26 cellular contexts compared by ENCODE assay signal in the genomic region with DNA sequence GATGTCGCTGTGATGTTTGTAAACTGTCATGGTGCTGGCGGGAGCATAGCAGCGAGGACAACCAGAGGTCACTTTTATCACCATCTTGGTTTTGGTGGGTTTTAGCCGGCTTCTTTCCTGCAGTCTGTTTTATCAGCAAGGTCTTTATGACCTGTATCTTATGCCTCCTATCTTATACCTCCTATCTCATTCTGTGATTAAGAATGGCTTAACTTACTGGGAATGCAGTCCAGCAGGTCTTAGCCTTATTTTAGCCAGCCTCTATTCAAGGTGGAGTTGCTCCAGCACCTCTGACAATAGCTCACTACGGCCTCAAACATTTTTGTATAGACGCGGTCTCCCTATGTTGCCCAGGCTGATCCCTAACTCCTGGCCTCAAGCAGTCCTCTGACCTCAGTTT. TPM values are rescaled to one million over a fixed set of nuclear protein-coding genes. Genes with fewer than 3 reads are reported as not detected.
"Had no signal": no experiment of that assay in that cellular context is flagged by ENCODE, and none has a peak within 500 bp of the region (broad histone marks: within the 10 kb centered on the region; RNA-seq: fewer than 3 reads in every experiment).

No MANE protein-coding gene starts in this region.

- H3K27ac ChIP-seq: colonic mucosa, gastroesophageal sphincter, neutrophil, prostate gland, SK-N-MC, suprapubic skin, tibial artery, VCaP had no signal

- DNase-seq: activated CD4-positive, alpha-beta memory T cell treated with anti-CD3 and anti-CD28 coated beads for 36 hours; activated CD4-positive, alpha-beta T cell treated with anti-CD3 and anti-CD28 coated beads for 4 hours; activated naive CD4-positive, alpha-beta T cell; activated T-cell treated with anti-CD3 and anti-CD28 coated beads, Interleukin-2, amount 50 U/mL, for 4 hours; cerebellar nuclear complex; colonic mucosa; effector CD8-positive, alpha-beta T cell; hypothalamus; retina; stimulated activated CD4-positive, alpha-beta T cell treated with anti-CD3 and anti-CD28 coated beads, Interleukin-1b, Interleukin-23, amount 100 ng/mL, for 48 hours; stimulated activated CD4-positive, alpha-beta T cell treated with anti-CD3 and anti-CD28 coated beads, Interleukin-4, amount 100 ng/mL, for 4 hours; stimulated activated CD8-positive, alpha-beta memory T cell treated with anti-CD3 and anti-CD28 coated beads, Interleukin-4, amount 100 ng/mL, for 48 hours; T-helper 9 cell had no signal

- H3K27me3 ChIP-seq: colonic mucosa, suprapubic skin, tibial artery had no signal

- H3K9me3 ChIP-seq: colonic mucosa, gastroesophageal sphincter, neutrophil, prostate gland, suprapubic skin, tibial artery had no signal

- ATAC-seq: activated naive CD4-positive, alpha-beta T cell treated with anti-CD3 and anti-CD28 coated beads, Interleukin-2, amount 50 U/mL, for 72 hours; activated T-cell treated with anti-CD3 and anti-CD28 coated beads, Interleukin-2, amount 50 U/mL, for 4 hours; gastroesophageal sphincter; left lobe of liver; stimulated activated memory B cell treated with anti-CD40 and anti-IgM and Interleukin-4, amounts not matched to agents 10 μg/mL and 1 μg/mL and 100 μg/mL, for 72 hours had no signal

- H3K36me3 Mint-ChIP-seq: activated CD4-positive, alpha-beta memory T cell treated with anti-CD3 and anti-CD28 coated beads for 36 hours; activated naive CD4-positive, alpha-beta T cell treated with anti-CD3 and anti-CD28 coated beads, Interleukin-2, amount 50 U/mL, for 72 hours; stimulated activated memory B cell treated with anti-CD40 and anti-IgM and Interleukin-4, amounts not matched to agents 10 μg/mL and 1 μg/mL and 100 μg/mL, for 72 hours had no signal

- H3K4me2 ChIP-seq: smooth muscle cell had no signal

- H3K27ac Mint-ChIP-seq: activated CD4-positive, alpha-beta memory T cell treated with anti-CD3 and anti-CD28 coated beads for 36 hours; activated naive CD4-positive, alpha-beta T cell treated with anti-CD3 and anti-CD28 coated beads, Interleukin-2, amount 50 U/mL, for 72 hours; nephron; stimulated activated memory B cell treated with anti-CD40 and anti-IgM and Interleukin-4, amounts not matched to agents 10 μg/mL and 1 μg/mL and 100 μg/mL, for 72 hours had no signal

- H3K36me3 ChIP-seq: colonic mucosa, gastroesophageal sphincter, neutrophil, prostate gland, suprapubic skin, tibial artery had no signal

- H3K4me3 Mint-ChIP-seq: activated CD4-positive, alpha-beta memory T cell treated with anti-CD3 and anti-CD28 coated beads for 36 hours; activated T-cell treated with anti-CD3 and anti-CD28 coated beads, Interleukin-2, amount 50 U/mL, for 4 hours; nephron; stimulated activated memory B cell treated with anti-CD40 and anti-IgM and Interleukin-4, amounts not matched to agents 10 μg/mL and 1 μg/mL and 100 μg/mL, for 72 hours had no signal

- H3K4me1 ChIP-seq: gastroesophageal sphincter, prostate gland had no signal

- H3K9me3 Mint-ChIP-seq: activated CD4-positive, alpha-beta memory T cell treated with anti-CD3 and anti-CD28 coated beads for 36 hours; activated naive CD4-positive, alpha-beta T cell treated with anti-CD3 and anti-CD28 coated beads, Interleukin-2, amount 50 U/mL, for 72 hours; activated T-cell treated with anti-CD3 and anti-CD28 coated beads, Interleukin-2, amount 50 U/mL, for 4 hours; stimulated activated memory B cell treated with anti-CD40 and anti-IgM and Interleukin-4, amounts not matched to agents 10 μg/mL and 1 μg/mL and 100 μg/mL, for 72 hours had no signal

- H3K4me3 ChIP-seq: colonic mucosa, gastroesophageal sphincter, prostate gland, SK-N-MC, smooth muscle cell, suprapubic skin, tibial artery had no signal

RNA-seq across cellular contexts. Expression of a gene that starts 53.7 kb away (rescaled TPM):
- total RNA-seq: fibroblast of lung had no signal
- polyA plus RNA-seq: fibroblast of lung had no signal
